In the genomic region with DNA sequence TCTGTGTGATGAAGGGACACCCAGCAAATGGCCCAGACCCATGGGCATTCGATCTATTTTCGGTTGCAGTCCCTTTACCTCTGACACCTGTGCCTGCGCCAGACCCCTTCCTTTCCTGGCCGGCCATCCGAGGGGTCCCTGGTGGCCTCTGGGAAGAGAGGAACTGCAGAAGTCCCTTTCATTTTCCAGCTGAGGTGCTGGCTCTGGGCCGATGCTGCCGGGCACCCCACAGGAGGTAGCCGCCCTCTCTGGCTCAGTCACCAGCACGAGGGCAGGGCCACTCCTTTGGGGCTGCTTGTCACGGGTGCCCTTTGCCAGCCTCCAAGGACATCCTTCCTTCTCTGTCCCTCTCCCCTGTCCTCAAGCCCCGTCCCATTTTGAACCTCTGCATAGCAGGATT, we compare ENCODE assay signal across 14 cellular contexts. TPM values are rescaled to one million over a fixed set of nuclear protein-coding genes. Genes with fewer than 3 reads are reported as not detected.
"Had no signal": no experiment of that assay in that cellular context is flagged by ENCODE, and none has a peak within 500 bp of the region (broad histone marks: within the 10 kb centered on the region; RNA-seq: fewer than 3 reads in every experiment).

No MANE protein-coding gene starts in this region.

- H3K36me3 ChIP-seq: upper lobe of left lung, WERI-Rb-1 had no signal

- H3K4me3 ChIP-seq: mucosa of descending colon, upper lobe of left lung had no signal

- H3K4me3 Mint-ChIP-seq: activated naive CD8-positive, alpha-beta T cell treated with anti-CD3 and anti-CD28 coated beads, Interleukin-2, amount 10 ng/mL, durations not matched to agents 7 days and 5 days; naive thymus-derived CD8-positive, alpha-beta T cell; T-helper 1 cell treated with Interleukin-12 subunit alpha and Interleukin-12 subunit beta and Interleukin-4 antibody, amounts not matched to agents 30 μg/mL and 1 μg/mL, for 36 hours had no signal

- H3K9me3 ChIP-seq: mucosa of descending colon, upper lobe of left lung had no signal

- H3K9me3 Mint-ChIP-seq: activated naive CD8-positive, alpha-beta T cell treated with anti-CD3 and anti-CD28 coated beads, Interleukin-2, amount 10 ng/mL, durations not matched to agents 7 days and 5 days; T-helper 1 cell treated with Interleukin-12 subunit alpha and Interleukin-12 subunit beta and Interleukin-4 antibody, amounts not matched to agents 30 μg/mL and 1 μg/mL, for 36 hours had no signal

- H3K36me3 Mint-ChIP-seq: activated naive CD8-positive, alpha-beta T cell treated with anti-CD3 and anti-CD28 coated beads, Interleukin-2, amount 10 ng/mL, durations not matched to agents 7 days and 5 days; naive thymus-derived CD8-positive, alpha-beta T cell had no signal

- DNase-seq: activated CD8-positive, alpha-beta memory T cell treated with anti-CD3 and anti-CD28 coated beads, Interleukin-2, amount 50 U/mL, for 48 hours; activated naive CD4-positive, alpha-beta T cell; activated naive CD8-positive, alpha-beta T cell treated with anti-CD3 and anti-CD28 coated beads, Interleukin-2, amount 10 ng/mL, durations not matched to agents 7 days and 5 days; mucosa of descending colon; naive thymus-derived CD8-positive, alpha-beta T cell; occipital lobe; stimulated activated CD4-positive, alpha-beta T cell treated with anti-CD3 and anti-CD28 coated beads, Interleukin-4, amount 100 ng/mL, for 4 hours; stimulated activated CD8-positive, alpha-beta memory T cell treated with anti-CD3 and anti-CD28 coated beads, Interleukin-4, amount 100 ng/mL, for 48 hours; stimulated activated naive CD4-positive, alpha-beta T cell treated with Interleukin-2 at 50 U/mL for 16 hours; upper lobe of left lung; WERI-Rb-1 had no signal

- H3K27ac Mint-ChIP-seq: activated naive CD8-positive, alpha-beta T cell treated with anti-CD3 and anti-CD28 coated beads, Interleukin-2, amount 10 ng/mL, durations not matched to agents 7 days and 5 days; naive thymus-derived CD8-positive, alpha-beta T cell; progenitor cell of endocrine pancreas; T-helper 1 cell treated with Interleukin-12 subunit alpha and Interleukin-12 subunit beta and Interleukin-4 antibody, amounts not matched to agents 30 μg/mL and 1 μg/mL, for 36 hours had no signal

- H3K27ac ChIP-seq: epithelial cell of prostate, WERI-Rb-1 had no signal

- ATAC-seq: naive thymus-derived CD8-positive, alpha-beta T cell had no signal

RNA-seq across cellular contexts. Expression of gene ELN, which starts 4.2 kb away (rescaled TPM):
- total RNA-seq: activated naive CD8-positive, alpha-beta T cell treated with anti-CD3 and anti-CD28 coated beads, Interleukin-2, amount 10 ng/mL, durations not matched to agents 7 days and 5 days; naive thymus-derived CD8-positive, alpha-beta T cell had no signal
